ENCODE assay signal across 26 cellular contexts in the genomic region with DNA sequence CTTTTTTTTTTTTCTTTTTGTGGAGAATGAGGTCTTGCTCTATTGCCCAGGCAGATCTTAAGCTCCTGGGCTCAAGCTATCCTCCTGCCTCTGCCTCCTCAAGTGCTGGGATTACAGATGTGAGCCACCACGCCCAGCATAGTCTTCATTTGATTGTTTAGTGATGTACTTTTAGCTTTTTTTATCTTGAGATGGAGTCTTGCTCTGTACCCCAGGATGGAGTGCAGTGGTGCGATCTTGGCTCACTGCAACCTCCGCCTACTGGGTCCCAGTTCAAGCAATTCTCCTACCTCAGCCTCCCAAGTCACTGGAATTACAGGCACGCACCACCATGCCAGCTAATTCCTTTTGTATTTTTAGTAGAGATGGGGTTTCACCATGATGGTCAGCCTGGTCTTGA. TPM values are rescaled to one million over a fixed set of nuclear protein-coding genes. Genes with fewer than 3 reads are reported as not detected.
"Had no signal": no experiment of that assay in that cellular context is flagged by ENCODE, and none has a peak within 500 bp of the region (broad histone marks: within the 10 kb centered on the region; RNA-seq: fewer than 3 reads in every experiment).

No MANE protein-coding gene starts in this region.

- H3K4me3 Mint-ChIP-seq: activated CD4-positive, alpha-beta T cell treated with anti-CD3 and anti-CD28 coated beads, Interleukin-2, amount 10 ng/mL, durations not matched to agents 24 days and 14 days; activated CD8-positive, alpha-beta T cell treated with anti-CD3 and anti-CD28 coated beads for 36 hours; activated naive CD8-positive, alpha-beta T cell treated with anti-CD3 and anti-CD28 coated beads, Interleukin-2, amount 10 ng/mL, durations not matched to agents 7 days and 5 days; activated T-cell treated with anti-CD3 and anti-CD28 coated beads, Interleukin-2, amount 50 U/mL, for 4 hours; activated T-helper 1 cell treated with anti-CD3 and anti-CD28 coated beads, Interleukin-12 subunit alpha, Interleukin-12 subunit beta, Interleukin-2, Interleukin-4 antibody, amounts not matched to agents 30 ng/mL and 10 ng/mL and 1 ng/mL, durations not matched to agents 14 hours and 24 hours and 36 hours; central memory CD8-positive, alpha-beta T cell had no signal

- DNase-seq: activated CD4-positive, alpha-beta T cell treated with anti-CD3 and anti-CD28 coated beads, Interleukin-2, amount 10 ng/mL, durations not matched to agents 24 days and 14 days; activated CD4-positive, alpha-beta T cell treated with anti-CD3 and anti-CD28 coated beads, Interleukin-2, amount 50 U/mL, for 4 hours; activated CD8-positive, alpha-beta T cell treated with anti-CD3 and anti-CD28 coated beads for 36 hours; activated naive CD4-positive, alpha-beta T cell treated with anti-CD3 and anti-CD28 coated beads, Interleukin-2, amount 50 U/mL, for 16 hours; activated naive CD8-positive, alpha-beta T cell treated with anti-CD3 and anti-CD28 coated beads, Interleukin-2, amount 10 ng/mL, durations not matched to agents 7 days and 5 days; activated T-cell treated with anti-CD3 and anti-CD28 coated beads for 4 hours; activated T-cell treated with anti-CD3 and anti-CD28 coated beads, Interleukin-2, amount 50 U/mL, for 4 hours; amygdala; Kasumi-1; KG1; MG63; NCI-H1048; NCI-H1436 treated with DMSO at 0.1 percent for 48 hours; NCI-H1694 treated with DMSO at 0.1 percent for 48 hours; NCI-H2029; NCI-H345; NCI-H524 treated with DMSO at 0.1 percent for 48 hours; SHP77; SJCRH30; T1000 had no signal

- H3K27me3 ChIP-seq: ascending aorta, cardiac muscle cell, MG63, SJCRH30 had no signal

- H3K27ac ChIP-seq: ascending aorta, cardiac muscle cell, SJCRH30, SK-N-MC had no signal

- H3K9me3 ChIP-seq: SJCRH30 had no signal

- H3K4me1 ChIP-seq: ascending aorta, SJCRH30 had no signal

- ATAC-seq: activated CD8-positive, alpha-beta T cell treated with anti-CD3 and anti-CD28 coated beads for 36 hours; activated T-cell treated with anti-CD3 and anti-CD28 coated beads, Interleukin-2, amount 50 U/mL, for 4 hours; Panc1 had no signal

- H3K4me1 Mint-ChIP-seq: activated naive CD8-positive, alpha-beta T cell treated with anti-CD3 and anti-CD28 coated beads, Interleukin-2, amount 10 ng/mL, durations not matched to agents 7 days and 5 days; central memory CD8-positive, alpha-beta T cell had no signal

- H3K27me3 Mint-ChIP-seq: activated CD4-positive, alpha-beta T cell treated with anti-CD3 and anti-CD28 coated beads, Interleukin-2, amount 10 ng/mL, durations not matched to agents 24 days and 14 days; activated CD8-positive, alpha-beta T cell treated with anti-CD3 and anti-CD28 coated beads for 36 hours; activated naive CD8-positive, alpha-beta T cell treated with anti-CD3 and anti-CD28 coated beads, Interleukin-2, amount 10 ng/mL, durations not matched to agents 7 days and 5 days; central memory CD8-positive, alpha-beta T cell had no signal

- H3K27ac Mint-ChIP-seq: activated CD8-positive, alpha-beta T cell treated with anti-CD3 and anti-CD28 coated beads for 36 hours; activated naive CD8-positive, alpha-beta T cell treated with anti-CD3 and anti-CD28 coated beads, Interleukin-2, amount 10 ng/mL, durations not matched to agents 7 days and 5 days; activated T-helper 1 cell treated with anti-CD3 and anti-CD28 coated beads, Interleukin-12 subunit alpha, Interleukin-12 subunit beta, Interleukin-2, Interleukin-4 antibody, amounts not matched to agents 30 ng/mL and 10 ng/mL and 1 ng/mL, durations not matched to agents 14 hours and 24 hours and 36 hours had no signal

RNA-seq across cellular contexts. Expression of gene LRRC3, which starts 24.0 kb away (rescaled TPM):
- total RNA-seq: SJCRH30 had no signal
